Comparison of ENCODE assay signal across 3 cellular contexts in genomic region chr1:175220853-175221547, GRCh38.
TF ChIP-seq lines count a peak whose summit lies in the region.

No MANE protein-coding gene starts in this region.

TF ChIP-seq in H1, 55 proteins besides CTCF, POLR2A, EP300 and RAD21 (continues in another document):
- no peak for TF ChIP-seq ATF3 (IDR thresholded peaks at IDR 0.05; ENCODE audit: insufficient read depth, low read depth, low read length)
- no peak for TF ChIP-seq KDM1A (IDR thresholded peaks at IDR 0.05; ENCODE audit: borderline replicate concordance, low read length)
- no peak for TF ChIP-seq SIRT6 (IDR thresholded peaks at IDR 0.05; ENCODE audit: low read length)
- no peak for TF ChIP-seq FOSL1 (IDR thresholded peaks at IDR 0.05; ENCODE audit: insufficient read depth, low read depth, low read length)
- no peak for TF ChIP-seq ASH2L (IDR thresholded peaks at IDR 0.05; ENCODE audit: low read length)
- TF ChIP-seq HDAC2 (IDR thresholded peaks at IDR 0.05; ENCODE audit: borderline replicate concordance in 1 of 2, low read depth in 2 of 2, low read length in 2 of 2) = no peak
- TF ChIP-seq RXRA (IDR thresholded peaks at IDR 0.05; ENCODE audit: insufficient read depth, low read depth, low read length) = no peak
- no peak for TF ChIP-seq RNF2 (IDR thresholded peaks at IDR 0.05; ENCODE audit: borderline replicate concordance, low read depth, low read length, missing control alignments, poor library complexity, severe bottlenecking)

TF ChIP-seq in liver, 16 proteins besides CTCF, POLR2A, EP300 and RAD21:
- TF ChIP-seq EGR1 (IDR thresholded peaks at IDR 0.05; ENCODE audit: low read depth in 2 of 2) (no peak), NR2F2 (IDR thresholded peaks at IDR 0.05) (peak; percentile 45), GABPA (IDR thresholded peaks at IDR 0.05 in 1 of 2, conservative IDR thresholded peaks at IDR 0.05 in 1 of 2) (no peak), RXRA (IDR thresholded peaks at IDR 0.05) (no peak), ZBTB33 (IDR thresholded peaks at IDR 0.05) (no peak), HNF4A (conservative IDR thresholded peaks at IDR 0.05) (no peak), FOXA2 (IDR thresholded peaks at IDR 0.05) (no peak)
TF ChIP-seq in liver: peak in this region for 1.

TF ChIP-seq in SK-N-SH treated with all-trans-retinoic acid at 6 μM for 48 hours, 23 proteins besides CTCF, POLR2A, EP300 and RAD21:
- TF ChIP-seq ZFP30 (CRISPR knock-in tag; IDR thresholded peaks at IDR 0.05) = no peak
- TF ChIP-seq CSDC2 (CRISPR knock-in tag; IDR thresholded peaks at IDR 0.05) = no peak
- no peak for TF ChIP-seq TSHZ2 (CRISPR knock-in tag; IDR thresholded peaks at IDR 0.05)
- TF ChIP-seq ZC3H10 (CRISPR knock-in tag; IDR thresholded peaks at IDR 0.05) = no peak
